ENCODE assay signal across 8 cellular contexts in genomic region chr11:68214173-68215086, GRCh38. TPM values are rescaled to one million over a fixed set of nuclear protein-coding genes. Genes with fewer than 3 reads are reported as not detected.
DNase-seq lines count a peak whose midpoint lies in the region; ATAC-seq and TF ChIP-seq lines count a peak whose summit lies in the region.

No MANE protein-coding gene starts in this region.

- intact Hi-C loops in HCT116 (cut with micrococcal nuclease), result no loop called here
- intact Hi-C loops in activated CD4-positive, alpha-beta memory T cell treated with anti-CD3 and anti-CD28 coated beads for 36 hours (cut with micrococcal nuclease), result loop anchor here (5.0 to 10.0 kb wide), 2 partner anchors 60 to 83 kb away; partner anchors contain the start of gene C11orf24
- intact Hi-C loops in Right ventricle myocardium superior (cut with DNase I), result no loop called here

- ATAC-seq in HCT116 (peak; percentile 3; the same call in 1 of the 2 replicates), Right ventricle myocardium superior (ENCODE audit: poor library complexity) (peak; percentile 13)

- TF ChIP-seq RAD21 in HCT116 (IDR thresholded peaks at IDR 0.05; ENCODE audit: low read depth), result no peak

- H3K27ac ChIP-seq in HCT116 (ENCODE audit: low read depth, low read length) (peak overlapping the region; percentile 99), rectal smooth muscle tissue (ENCODE audit: low read depth, low read length) (peak overlapping the region; percentile 97)

- H3K27me3 ChIP-seq in BE2C (no peaks in the 10 kb centered on the region), HCT116 (ENCODE audit: insufficient read depth, low read length) (no peaks in the 10 kb centered on the region), rectal smooth muscle tissue (ENCODE audit: control insufficient read depth, insufficient read depth, low read length) (no peaks in the 10 kb centered on the region)

- peaks cover under 1% of the 10 kb centered on the region; the same call in 1 of the 2 replicates for H3K4me1 ChIP-seq in BE2C
- peaks cover 8 to 32% of the 10 kb centered on the region in 2 experiments; a peak in 3 of 4 replicates for H3K4me1 ChIP-seq in HCT116 (ENCODE audit: control insufficient read depth in 1 of 2, insufficient read depth in 2 of 2, low read length in 2 of 2)
- peaks cover 13% of the 10 kb centered on the region for H3K4me1 ChIP-seq in rectal smooth muscle tissue (ENCODE audit: control insufficient read depth, insufficient read depth, low read length)

- H3K9me3 ChIP-seq in BE2C (no peaks in the 10 kb centered on the region), HCT116 (ENCODE audit: control insufficient read depth in 1 of 2, insufficient read depth in 1 of 2, low read depth in 1 of 2, low read length in 2 of 2) (no peaks in the 10 kb centered on the region)

- BruUV-seq in HCT116 (replicated peaks; lab: Mats Ljungman, UMichigan), result TSS peak; percentile 71

- no peak overlapping the region for H3K27ac Mint-ChIP-seq in activated CD4-positive, alpha-beta memory T cell treated with anti-CD3 and anti-CD28 coated beads for 36 hours

- POLR2A ChIA-PET in HCT116 (lab: Charles Lee), result no interaction called here
- POLR2A ChIA-PET in activated CD4-positive, alpha-beta memory T cell treated with anti-CD3 and anti-CD28 coated beads for 36 hours (lab: Charles Lee), result interaction anchor here (0.6 kb wide), 1 partner anchor 22 kb away, joined by 4 read pairs; no protein-coding TSS in a partner anchor

- H3K9me3 Mint-ChIP-seq in activated CD4-positive, alpha-beta memory T cell treated with anti-CD3 and anti-CD28 coated beads for 36 hours, result no peaks in the 10 kb centered on the region

- no peak for TF ChIP-seq POLR2A in HCT116 (IDR thresholded peaks at IDR 0.05; ENCODE audit: borderline replicate concordance, extremely low read depth, insufficient read depth, insufficient read length)

- RAD21 ChIA-PET in HCT116 (lab: Charles Lee; ENCODE audit: low non-redundant PET in 1 of 2, low total read pairs in 2 of 2, uncharacterized antibody in 2 of 2, unreplicated experiment in 2 of 2), result no interaction called here

- peaks cover 38% of the 10 kb centered on the region for H3K4me1 Mint-ChIP-seq in activated CD4-positive, alpha-beta memory T cell treated with anti-CD3 and anti-CD28 coated beads for 36 hours (ENCODE audit: low read depth)

- peak overlapping the region; percentile 98 for H3K4me2 ChIP-seq in HCT116 (ENCODE audit: low read length)

- H3K27me3 Mint-ChIP-seq in activated CD4-positive, alpha-beta memory T cell treated with anti-CD3 and anti-CD28 coated beads for 36 hours, result peaks cover 6% of the 10 kb centered on the region

- H3K36me3 ChIP-seq in BE2C (no peaks in the 10 kb centered on the region), HCT116 (ENCODE audit: control insufficient read depth in 1 of 2, insufficient read depth in 2 of 2, low read length in 2 of 2) (no peaks in the 10 kb centered on the region), rectal smooth muscle tissue (ENCODE audit: control insufficient read depth, insufficient read depth, low read length) (no peaks in the 10 kb centered on the region)

- peaks cover under 1% of the 10 kb centered on the region; the same call in 1 of the 2 replicates for H4K20me1 ChIP-seq in HCT116 (ENCODE audit: insufficient read depth)

- H3K4me3 Mint-ChIP-seq in activated CD4-positive, alpha-beta memory T cell treated with anti-CD3 and anti-CD28 coated beads for 36 hours, result peak overlapping the region; percentile 69

- no peak for TF ChIP-seq CTCF in BE2C (IDR thresholded peaks at IDR 0.05; ENCODE audit: low read depth, low read length)
- no peak for TF ChIP-seq CTCF in HCT116 (IDR thresholded peaks at IDR 0.05 in 2 of 3, conservative IDR thresholded peaks at IDR 0.05 in 1 of 3; ENCODE audit: borderline replicate concordance in 1 of 3, insufficient read depth in 1 of 3, low read depth in 2 of 3, low read length in 2 of 3)

- H2AFZ ChIP-seq in HCT116 (ENCODE audit: low read depth, low read length, poor library complexity, severe bottlenecking), result peak overlapping the region; percentile 74

- H3K4me3 ChIP-seq in BE2C (ENCODE audit: low read depth, low read length) (peak overlapping the region; percentile 85), HCT116 (replicated peaks in 1 of 2; ENCODE audit: low read depth in 1 of 2, low read length in 2 of 2) (peak overlapping the region; percentile 58 to 78), rectal smooth muscle tissue (ENCODE audit: low read length) (peak overlapping the region; percentile 80)

- H3K79me2 ChIP-seq in HCT116 (ENCODE audit: insufficient read depth, low read length), result peaks cover 30% of the 10 kb centered on the region

- DNase-seq in BE2C, result peak; percentile 32
- no peak for DNase-seq in HCT116 (ENCODE audit: low read depth, low spot score)
- no peak for DNase-seq in activated CD4-positive, alpha-beta memory T cell treated with anti-CD3 and anti-CD28 coated beads for 36 hours
- DNase-seq in Right ventricle myocardium superior, result peak; percentile 56
- no peak for DNase-seq in NCI-H1930 (lab: John Stamatoyannopoulos, UW)
- no peak for DNase-seq in NOMO-1 treated with dmso at 0.1 percent for 144 hours (lab: John Stamatoyannopoulos, UW; ENCODE audit: unreplicated experiment)
- DNase-seq in stimulated activated CD4-positive, alpha-beta T cell treated with anti-CD3 and anti-CD28 coated beads, Interleukin-4, amount 100 ng/mL, for 4 hours, result no peak

- no peaks in the 10 kb centered on the region for H3K9me2 ChIP-seq in HCT116 (ENCODE audit: insufficient read depth)

- CTCF ChIA-PET in HCT116 (lab: Charles Lee), result no interaction called here
- CTCF ChIA-PET in activated CD4-positive, alpha-beta memory T cell treated with anti-CD3 and anti-CD28 coated beads for 36 hours (lab: Charles Lee), result no interaction called here

- H3K36me3 Mint-ChIP-seq in activated CD4-positive, alpha-beta memory T cell treated with anti-CD3 and anti-CD28 coated beads for 36 hours, result peaks cover 2% of the 10 kb centered on the region

- H3K9ac ChIP-seq in HCT116 (ENCODE audit: low read length) (peak overlapping the region; percentile 74), rectal smooth muscle tissue (ENCODE audit: low read length) (peak overlapping the region; percentile 76)

TF ChIP-seq in HCT116, 20 proteins besides CTCF, POLR2A, EP300 and RAD21 (continues in another document):
- TF ChIP-seq EGR1 (IDR thresholded peaks at IDR 0.05; ENCODE audit: low read depth) (no peak), POLR2AphosphoS5 (IDR thresholded peaks at IDR 0.05; ENCODE audit: low read depth, low read length) (no peak), ZNF274 (IDR thresholded peaks at IDR 0.05; ENCODE audit: low read depth, low read length) (no peak), JUND (IDR thresholded peaks at IDR 0.05) (no peak), ATF3 (IDR thresholded peaks at IDR 0.05) (no peak), SRF (IDR thresholded peaks at IDR 0.05; ENCODE audit: low read depth) (no peak), SIN3A (IDR thresholded peaks at IDR 0.05; ENCODE audit: low read depth) (no peak)
- TF ChIP-seq, protein P1, sequence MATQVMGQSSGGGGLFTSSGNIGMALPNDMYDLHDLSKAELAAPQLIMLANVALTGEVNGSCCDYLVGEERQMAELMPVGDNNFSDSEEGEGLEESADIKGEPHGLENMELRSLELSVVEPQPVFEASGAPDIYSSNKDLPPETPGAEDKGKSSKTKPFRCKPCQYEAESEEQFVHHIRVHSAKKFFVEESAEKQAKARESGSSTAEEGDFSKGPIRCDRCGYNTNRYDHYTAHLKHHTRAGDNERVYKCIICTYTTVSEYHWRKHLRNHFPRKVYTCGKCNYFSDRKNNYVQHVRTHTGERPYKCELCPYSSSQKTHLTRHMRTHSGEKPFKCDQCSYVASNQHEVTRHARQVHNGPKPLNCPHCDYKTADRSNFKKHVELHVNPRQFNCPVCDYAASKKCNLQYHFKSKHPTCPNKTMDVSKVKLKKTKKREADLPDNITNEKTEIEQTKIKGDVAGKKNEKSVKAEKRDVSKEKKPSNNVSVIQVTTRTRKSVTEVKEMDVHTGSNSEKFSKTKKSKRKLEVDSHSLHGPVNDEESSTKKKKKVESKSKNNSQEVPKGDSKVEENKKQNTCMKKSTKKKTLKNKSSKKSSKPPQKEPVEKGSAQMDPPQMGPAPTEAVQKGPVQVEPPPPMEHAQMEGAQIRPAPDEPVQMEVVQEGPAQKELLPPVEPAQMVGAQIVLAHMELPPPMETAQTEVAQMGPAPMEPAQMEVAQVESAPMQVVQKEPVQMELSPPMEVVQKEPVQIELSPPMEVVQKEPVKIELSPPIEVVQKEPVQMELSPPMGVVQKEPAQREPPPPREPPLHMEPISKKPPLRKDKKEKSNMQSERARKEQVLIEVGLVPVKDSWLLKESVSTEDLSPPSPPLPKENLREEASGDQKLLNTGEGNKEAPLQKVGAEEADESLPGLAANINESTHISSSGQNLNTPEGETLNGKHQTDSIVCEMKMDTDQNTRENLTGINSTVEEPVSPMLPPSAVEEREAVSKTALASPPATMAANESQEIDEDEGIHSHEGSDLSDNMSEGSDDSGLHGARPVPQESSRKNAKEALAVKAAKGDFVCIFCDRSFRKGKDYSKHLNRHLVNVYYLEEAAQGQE (IDR thresholded peaks at IDR 0.05; ENCODE audit: low read depth), result no peak

RNA-seq across cellular contexts. Expression of gene KMT5B, which starts 1.3 kb away (rescaled TPM):
- 42.5 TPM for polyA plus RNA-seq in BE2C (2012; ENCODE audit: insufficient read depth, insufficient read length, low read depth)
- total RNA-seq in HCT116 (2021; ENCODE audit: unreplicated experiment), result 35.1 TPM
- polyA plus RNA-seq in HCT116 (2012), result 29.7 and 30.8 TPM in 2 replicates
- total RNA-seq in activated CD4-positive, alpha-beta memory T cell treated with anti-CD3 and anti-CD28 coated beads for 36 hours, result 10 to 100 TPM; 18.5 to 21.2 TPM
- 22.5 TPM for total RNA-seq in Right ventricle myocardium superior

RNA-seq across cellular contexts. Expression of gene C11orf24, which starts 57.3 kb away (rescaled TPM):
- polyA plus RNA-seq in BE2C (2012; ENCODE audit: insufficient read depth, insufficient read length, low read depth), result 59.5 TPM
- 37.8 TPM for total RNA-seq in HCT116 (2021; ENCODE audit: unreplicated experiment)
- 38.9 and 39.9 TPM in 2 replicates for polyA plus RNA-seq in HCT116 (2012)
- 10 to 100 TPM; 28.0 to 28.9 TPM for total RNA-seq in activated CD4-positive, alpha-beta memory T cell treated with anti-CD3 and anti-CD28 coated beads for 36 hours
- 21.8 TPM for total RNA-seq in Right ventricle myocardium superior

Comparison
In these comparisons a context has a peak if more than half of its experiments do, and no peak if none do; other contexts are left out.
1. DNase-seq: peak in BE2C (single experiment) and Right ventricle myocardium superior (single experiment); none in HCT116 (single experiment), activated CD4-positive, alpha-beta memory T cell treated with anti-CD3 and anti-CD28 coated beads for 36 hours (single experiment), NCI-H1930 (0 of 2), NOMO-1 treated with dmso at 0.1 percent for 144 hours (single experiment) and stimulated activated CD4-positive, alpha-beta T cell treated with anti-CD3 and anti-CD28 coated beads, Interleukin-4, amount 100 ng/mL, for 4 hours (0 of 2).
2. Peak in every context shown above with its lines, with median percentiles within 50 percentile points of each other: H3K4me3 ChIP-seq.